Comparison of ENCODE assay signal across 33 cellular contexts in the genomic region with DNA sequence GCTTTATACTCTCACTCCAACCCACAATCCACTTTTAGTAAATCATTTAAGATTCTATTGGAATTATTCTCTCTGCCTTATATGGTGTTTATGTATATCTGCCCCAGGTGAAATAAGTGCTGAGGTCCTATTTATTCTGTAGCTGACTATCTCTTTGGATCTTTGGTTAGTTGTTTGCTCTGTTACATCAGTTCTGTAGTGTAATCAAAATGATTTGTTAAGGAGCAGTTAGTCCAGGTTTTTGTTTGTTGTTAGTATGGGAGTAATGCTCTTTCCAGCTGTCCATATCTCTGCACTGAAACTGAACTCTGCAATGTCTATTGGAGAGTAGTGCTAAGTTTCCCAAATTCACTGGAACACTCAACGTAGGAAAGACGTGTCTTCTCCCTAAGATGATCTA.
"Had no signal": no experiment of that assay in that cellular context is flagged by ENCODE, and none has a peak within 500 bp of the region (broad histone marks: within the 10 kb centered on the region; RNA-seq: fewer than 3 reads in every experiment).

No MANE protein-coding gene starts in this region.

- H3K27ac ChIP-seq: adrenal gland, ascending aorta, cardiac muscle cell, VCaP had no signal

- H3K4me3 ChIP-seq: adrenal gland, ascending aorta, cardiac muscle cell had no signal

- FAIRE-seq: bronchial epithelial cell, TTC549 had no signal

- H3K9me3 ChIP-seq: adrenal gland, ascending aorta had no signal

- H3K36me3 ChIP-seq: adrenal gland, ascending aorta, cardiac muscle cell had no signal

- DNase-seq: activated B cell treated with CpG ODN at 0.5 μM for 24 hours; activated CD4-positive, alpha-beta memory T cell treated with anti-CD3 and anti-CD28 coated beads for 36 hours; activated CD4-positive, alpha-beta T cell treated with anti-CD3 and anti-CD28 coated beads for 4 hours; activated CD4-positive, alpha-beta T cell treated with anti-CD3 and anti-CD28 coated beads, Interleukin-2, amount 10 ng/mL, durations not matched to agents 24 days and 14 days; activated CD4-positive, alpha-beta T cell treated with anti-CD3 and anti-CD28 coated beads, Interleukin-2, amount 50 U/mL, for 1 hour; activated CD4-positive, alpha-beta T cell treated with anti-CD3 and anti-CD28 coated beads, Interleukin-2, amount 50 U/mL, for 4 hours; activated CD4-positive, CD25-positive, alpha-beta regulatory T cell treated with anti-CD3 and anti-CD28 coated beads, Interleukin-2, amount 50 U/mL, for 72 hours; activated CD8-positive, alpha-beta memory T cell treated with anti-CD3 and anti-CD28 coated beads, Interleukin-2, amount 50 U/mL, for 4 hours; activated CD8-positive, alpha-beta T cell treated with anti-CD3 and anti-CD28 coated beads for 36 hours; activated effector memory CD4-positive, alpha-beta T cell treated with anti-CD3 and anti-CD28 coated beads, Interleukin-2, amount 50 U/mL, for 16 hours; activated gamma-delta T cell treated with Interleukin-2 at 50 U/mL for 16 hours; activated naive CD4-positive, alpha-beta T cell; activated naive CD4-positive, alpha-beta T cell treated with anti-CD3 and anti-CD28 coated beads for 36 hours; activated naive CD4-positive, alpha-beta T cell treated with anti-CD3 and anti-CD28 coated beads, Interleukin-2, amount 50 U/mL, for 16 hours; activated naive CD8-positive, alpha-beta T cell treated with anti-CD3 and anti-CD28 coated beads for 36 hours; activated T-cell treated with anti-CD3 and anti-CD28 coated beads for 4 hours; activated T-cell treated with anti-CD3 and anti-CD28 coated beads, Interleukin-2, amount 50 U/mL, for 1 hour; activated T-cell treated with anti-CD3 and anti-CD28 coated beads, Interleukin-2, amount 50 U/mL, for 4 hours; activated T-cell treated with anti-CD3 and anti-CD28 coated beads, Interleukin-2, amount 50 U/mL, for 72 hours; adrenal gland; amniotic stem cell; anterior cingulate cortex; caudate nucleus; cerebellar nuclear complex; T-helper 2 cell; T-helper 9 cell had no signal

- H3K27me3 ChIP-seq: adrenal gland, ascending aorta, cardiac muscle cell had no signal

- ATAC-seq: activated CD8-positive, alpha-beta T cell treated with anti-CD3 and anti-CD28 coated beads for 36 hours; activated naive CD4-positive, alpha-beta T cell treated with anti-CD3 and anti-CD28 coated beads, Interleukin-2, amount 50 U/mL, for 72 hours; activated T-cell treated with anti-CD3 and anti-CD28 coated beads, Interleukin-2, amount 50 U/mL, for 4 hours; activated T-cell treated with anti-CD3 and anti-CD28 coated beads, Interleukin-2, amount 50 U/mL, for 72 hours; activated T-helper 17 cell treated with anti-CD3 and anti-CD28 coated beads, Interleukin-2, amount 50 U/mL, for 72 hours had no signal

- H3K4me1 ChIP-seq: adrenal gland, ascending aorta had no signal
